In genomic region chr9:95383198-95383673, GRCh38 we compare ENCODE assay signal across 14 cellular contexts.
DNase-seq lines count a peak whose midpoint lies in the region; ATAC-seq and TF ChIP-seq lines count a peak whose summit lies in the region.
"Had no signal": no experiment of that assay in that cellular context is flagged by ENCODE, and none has a peak within 500 bp of the region (broad histone marks: within the 10 kb centered on the region; RNA-seq: fewer than 3 reads in every experiment).

No MANE protein-coding gene starts in this region.

- no peaks in the 10 kb centered on the region for H3K9me2 ChIP-seq in GM23338 (ENCODE audit: insufficient read depth)

- POLR2A ChIA-PET in AG04450 (lab: Yijun Ruan, JAX), result interaction anchor here (0.9 to 1.5 kb wide), 5 partner anchors 27 to 126 kb away, joined by 3 to 4 read pairs (median 3); no protein-coding TSS in a partner anchor

- no peaks in the 10 kb centered on the region for H3K36me3 ChIP-seq in GM23338 (ENCODE audit: insufficient read depth)
- H3K36me3 ChIP-seq: ascending aorta, left ventricle myocardium inferior, pancreas had no signal

- H3K79me2 ChIP-seq in GM23338 (replicated peaks; ENCODE audit: insufficient read depth), result no peaks in the 10 kb centered on the region

- DNase-seq in AG04450 (ENCODE audit: low read depth, low spot score) (peak; percentile 43), HFF-Myc (ENCODE audit: extremely low read depth, low read depth) (peak; percentile 44), SW 1271 (lab: John Stamatoyannopoulos, UW) (peak; percentile 76 to 94), fibroblast of villous mesenchyme (ENCODE audit: low read depth) (peak; percentile 84), GM19240 (ENCODE audit: insufficient read length, low spot score) (no peak), GM23338 (ENCODE audit: low spot score) (no peak)
- no peak for DNase-seq in stimulated activated CD4-positive, alpha-beta T cell treated with anti-CD3 and anti-CD28 coated beads, Interleukin-12 subunit alpha, Interleukin-12 subunit beta, amount 100 ng/mL, for 4 hours
- DNase-seq: foreskin melanocyte; left ventricle myocardium inferior; pancreas; stimulated activated CD4-positive, alpha-beta T cell treated with anti-CD3 and anti-CD28 coated beads, Interleukin-4, amount 100 ng/mL, for 24 hours had no signal

- H3K27me3 ChIP-seq in AG04450 (ENCODE audit: control insufficient read depth, insufficient read depth, low read length) (no peaks in the 10 kb centered on the region), GM23338 (ENCODE audit: insufficient read depth) (no peaks in the 10 kb centered on the region)
- H3K27me3 ChIP-seq: ascending aorta, pancreas had no signal

- ATAC-seq in HG02885 (IDR thresholded peaks at IDR 0.05; ENCODE audit: poor library complexity, unreplicated experiment) (no peak), GM23338 (no peak)

- no peak overlapping the region for H3K4me3 Mint-ChIP-seq in GM23338
- H3K4me3 Mint-ChIP-seq: CD14-positive monocyte had no signal

- H2AFZ ChIP-seq in GM23338, result no peak overlapping the region

- 0 out of 3 replicates have a peak, but pooled peaks cover 2% of the 10 kb centered on the region for H3K4me1 Mint-ChIP-seq in GM23338
- H3K4me1 Mint-ChIP-seq: CD14-positive monocyte had no signal

- H3K9me3 Mint-ChIP-seq in GM23338, result no peaks in the 10 kb centered on the region; the same call in 2 of the 3 replicates

- no peaks in the 10 kb centered on the region for H3F3A ChIP-seq in GM23338 (replicated peaks; ENCODE audit: low read depth)

- no peaks in the 10 kb centered on the region for H4K20me1 ChIP-seq in GM23338 (replicated peaks; ENCODE audit: insufficient read depth)

- H3K36me3 Mint-ChIP-seq in GM23338 (ENCODE audit: low read depth), result no peaks in the 10 kb centered on the region
- H3K36me3 Mint-ChIP-seq: CD14-positive monocyte had no signal

- H3K9me3 ChIP-seq in AG04450 (ENCODE audit: control insufficient read depth, insufficient read depth, low read length), result no peaks in the 10 kb centered on the region
- H3K9me3 ChIP-seq: ascending aorta, left ventricle myocardium inferior, pancreas had no signal

- H3K27me3 Mint-ChIP-seq in GM23338 (ENCODE audit: insufficient read depth, low read depth, poor library complexity), result peaks cover 6% of the 10 kb centered on the region

- no peak overlapping the region for H3K27ac Mint-ChIP-seq in GM23338
- H3K27ac Mint-ChIP-seq: CD14-positive monocyte had no signal

- H3K27ac ChIP-seq in AG04450 (ENCODE audit: low read depth, low read length), result peak overlapping the region; percentile 73
- H3K27ac ChIP-seq in GM23338 (ENCODE audit: low read depth), result no peak overlapping the region
- H3K27ac ChIP-seq: ascending aorta, left ventricle myocardium inferior, pancreas had no signal

- CTCF ChIA-PET in AG04450 (lab: Charles Lee), result interaction anchor here (0.8 to 2.3 kb wide), 4 partner anchors 13 to 118 kb away, joined by 3 to 7 read pairs (median 3); no protein-coding TSS in a partner anchor

- TF ChIP-seq CTCF in AG04450 (IDR thresholded peaks at IDR 0.05; ENCODE audit: low read depth, low read length) (no peak), HFF-Myc (IDR thresholded peaks at IDR 0.05; ENCODE audit: low read depth, low read length, missing control alignments) (no peak), fibroblast of villous mesenchyme (IDR thresholded peaks at IDR 0.05; ENCODE audit: insufficient read depth, low read depth, low read length) (no peak), GM23338 (conservative IDR thresholded peaks at IDR 0.05; ENCODE audit: low read depth in 2 of 2) (no peak)

- H3K4me3 ChIP-seq in AG04450 (ENCODE audit: low read depth, low read length) (no peak overlapping the region), HFF-Myc (replicated peaks; ENCODE audit: low read depth, low read length) (no peak overlapping the region), fibroblast of villous mesenchyme (ENCODE audit: low read depth, low read length) (no peak overlapping the region), GM23338 (no peak overlapping the region)
- H3K4me3 ChIP-seq: ascending aorta, left ventricle myocardium inferior, pancreas had no signal

- no peak overlapping the region for H3K4me2 ChIP-seq in GM23338

- H3K4me1 ChIP-seq in GM23338 (ENCODE audit: insufficient read depth), result no peaks in the 10 kb centered on the region
- H3K4me1 ChIP-seq: ascending aorta, left ventricle myocardium inferior, pancreas had no signal

TF ChIP-seq in GM23338, 12 proteins besides CTCF, POLR2A, EP300 and RAD21:
- TF ChIP-seq CREB1 (CRISPR knock-in tag; IDR thresholded peaks at IDR 0.05; ENCODE audit: low read depth) (no peak), NANOG (IDR thresholded peaks at IDR 0.05; ENCODE audit: borderline replicate concordance) (no peak), ZNF114 (CRISPR knock-in tag; IDR thresholded peaks at IDR 0.05) (no peak)

Comparison
In these comparisons a context has a peak if more than half of its experiments do, and no peak if none do; other contexts are left out.
1. DNase-seq: peak in AG04450 (single experiment), HFF-Myc (single experiment), SW 1271 (2 of 2) and fibroblast of villous mesenchyme (single experiment); none in GM19240 (single experiment), GM23338 (single experiment) and stimulated activated CD4-positive, alpha-beta T cell treated with anti-CD3 and anti-CD28 coated beads, Interleukin-12 subunit alpha, Interleukin-12 subunit beta, amount 100 ng/mL, for 4 hours (single experiment).